In genomic region chr20:57625181-57625958, GRCh38 we compare ENCODE assay signal across 19 cellular contexts. TPM values are rescaled to one million over a fixed set of nuclear protein-coding genes. Genes with fewer than 3 reads are reported as not detected.
A peak's percentile ranks its signal among the peaks of the same experiment; 100 is the strongest.
DNase-seq lines count a peak whose midpoint lies in the region; ATAC-seq lines count a peak whose summit lies in the region.
"Had no signal": no experiment of that assay in that cellular context is flagged by ENCODE, and none has a peak within 500 bp of the region (broad histone marks: within the 10 kb centered on the region; RNA-seq: fewer than 3 reads in every experiment).

No MANE protein-coding gene starts in this region.

- H3K27ac ChIP-seq in naive thymus-derived CD4-positive, alpha-beta T cell (ENCODE audit: low read depth, low read length), result no peak overlapping the region

- no peak overlapping the region for H3K4me3 ChIP-seq in naive thymus-derived CD4-positive, alpha-beta T cell (ENCODE audit: low read length)
- H3K4me3 ChIP-seq: HAP-1 had no signal

- H3K4me3 Mint-ChIP-seq in stimulated activated naive CD8-positive, alpha-beta T cell treated with anti-CD3 and anti-CD28 coated beads, Interleukin-15, Interleukin-2, amounts not matched to agents 100 ng/mL and 50 ng/mL, for 24 hours, result no peak overlapping the region
- no peak overlapping the region for H3K4me3 Mint-ChIP-seq in activated CD4-positive, alpha-beta memory T cell treated with anti-CD3 and anti-CD28 coated beads for 36 hours
- peak overlapping the region in 7 of 10 donors; percentile 6 to 91 (median 57) for H3K4me3 Mint-ChIP-seq in naive thymus-derived CD4-positive, alpha-beta T cell
- no peak overlapping the region for H3K4me3 Mint-ChIP-seq in activated T-cell treated with anti-CD3 and anti-CD28 coated beads, Interleukin-2, amount 50 U/mL, for 72 hours

- H3K9me3 Mint-ChIP-seq in stimulated activated naive CD8-positive, alpha-beta T cell treated with anti-CD3 and anti-CD28 coated beads, Interleukin-15, Interleukin-2, amounts not matched to agents 100 ng/mL and 50 ng/mL, for 24 hours, result peaks cover 9% of the 10 kb centered on the region
- peaks cover 15% of the 10 kb centered on the region for H3K9me3 Mint-ChIP-seq in activated CD4-positive, alpha-beta memory T cell treated with anti-CD3 and anti-CD28 coated beads for 36 hours
- peaks cover 3 to 18% (median 12%) of the 10 kb centered on the region in 11 donors for H3K9me3 Mint-ChIP-seq in naive thymus-derived CD4-positive, alpha-beta T cell
- peaks cover 2 to 4% of the 10 kb centered on the region in 2 donors for H3K9me3 Mint-ChIP-seq in activated T-cell treated with anti-CD3 and anti-CD28 coated beads, Interleukin-2, amount 50 U/mL, for 72 hours

- peak overlapping the region; percentile 39 for H3K27ac Mint-ChIP-seq in stimulated activated naive CD8-positive, alpha-beta T cell treated with anti-CD3 and anti-CD28 coated beads, Interleukin-15, Interleukin-2, amounts not matched to agents 100 ng/mL and 50 ng/mL, for 24 hours
- H3K27ac Mint-ChIP-seq in activated CD4-positive, alpha-beta memory T cell treated with anti-CD3 and anti-CD28 coated beads for 36 hours, result peak overlapping the region; percentile 25
- peak overlapping the region in 7 of 9 donors; percentile 8 to 100 (median 55) for H3K27ac Mint-ChIP-seq in naive thymus-derived CD4-positive, alpha-beta T cell
- no peak overlapping the region for H3K27ac Mint-ChIP-seq in activated T-cell treated with anti-CD3 and anti-CD28 coated beads, Interleukin-2, amount 50 U/mL, for 72 hours

- H3K9me3 ChIP-seq in naive thymus-derived CD4-positive, alpha-beta T cell (ENCODE audit: control insufficient read depth in 2 of 3, low read length in 3 of 3), result peaks cover 0 to 11% (median 10%) of the 10 kb centered on the region in 3 experiments
- H3K9me3 ChIP-seq: HAP-1 had no signal

- H3K36me3 ChIP-seq in naive thymus-derived CD4-positive, alpha-beta T cell (ENCODE audit: control insufficient read depth in 2 of 3, insufficient read depth in 3 of 3, low read length in 3 of 3), result peaks cover 0 to 8% (median 0%) of the 10 kb centered on the region in 3 experiments
- H3K36me3 ChIP-seq: HAP-1 had no signal

- H3K27me3 Mint-ChIP-seq in stimulated activated naive CD8-positive, alpha-beta T cell treated with anti-CD3 and anti-CD28 coated beads, Interleukin-15, Interleukin-2, amounts not matched to agents 100 ng/mL and 50 ng/mL, for 24 hours, result no peaks in the 10 kb centered on the region
- H3K27me3 Mint-ChIP-seq in activated CD4-positive, alpha-beta memory T cell treated with anti-CD3 and anti-CD28 coated beads for 36 hours, result peaks cover 2% of the 10 kb centered on the region
- H3K27me3 Mint-ChIP-seq in naive thymus-derived CD4-positive, alpha-beta T cell, result peaks cover 0 to 29% (median 0%) of the 10 kb centered on the region in 5 donors
- no peaks in the 10 kb centered on the region for H3K27me3 Mint-ChIP-seq in activated T-cell treated with anti-CD3 and anti-CD28 coated beads, Interleukin-2, amount 50 U/mL, for 72 hours (ENCODE audit: low read depth)

- peaks cover 10% of the 10 kb centered on the region for H3K36me3 Mint-ChIP-seq in stimulated activated naive CD8-positive, alpha-beta T cell treated with anti-CD3 and anti-CD28 coated beads, Interleukin-15, Interleukin-2, amounts not matched to agents 100 ng/mL and 50 ng/mL, for 24 hours (ENCODE audit: low read depth)
- peaks cover 13% of the 10 kb centered on the region for H3K36me3 Mint-ChIP-seq in activated CD4-positive, alpha-beta memory T cell treated with anti-CD3 and anti-CD28 coated beads for 36 hours
- H3K36me3 Mint-ChIP-seq in naive thymus-derived CD4-positive, alpha-beta T cell, result peaks cover 6 to 34% (median 30%) of the 10 kb centered on the region in 5 donors
- H3K36me3 Mint-ChIP-seq in activated T-cell treated with anti-CD3 and anti-CD28 coated beads, Interleukin-2, amount 50 U/mL, for 72 hours (ENCODE audit: insufficient read depth in 2 of 2), result peaks cover 8 to 12% of the 10 kb centered on the region in 2 donors

- POLR2A ChIA-PET in activated CD4-positive, alpha-beta memory T cell treated with anti-CD3 and anti-CD28 coated beads for 36 hours (lab: Charles Lee), result no interaction called here
- POLR2A ChIA-PET in naive thymus-derived CD4-positive, alpha-beta T cell (lab: Charles Lee), result interaction anchor here (0.7 to 1.6 kb wide), 2 partner anchors 10 to 1200 kb away, joined by 3 to 4 read pairs; no protein-coding TSS in a partner anchor

- CTCF ChIA-PET in activated CD4-positive, alpha-beta memory T cell treated with anti-CD3 and anti-CD28 coated beads for 36 hours (lab: Charles Lee), result interaction anchor here (0.6 to 1.4 kb wide), 2 partner anchors 12 to 28 kb away, joined by 3 read pairs; no protein-coding TSS in a partner anchor
- CTCF ChIA-PET in naive thymus-derived CD4-positive, alpha-beta T cell (lab: Charles Lee), result no interaction called here

- H3K4me1 ChIP-seq in naive thymus-derived CD4-positive, alpha-beta T cell (ENCODE audit: control insufficient read depth in 2 of 2, insufficient read depth in 2 of 2, low read length in 2 of 2), result peaks cover 53 to 71% of the 10 kb centered on the region in 2 donors
- H3K4me1 ChIP-seq: HAP-1 had no signal

- ATAC-seq in stimulated activated naive CD8-positive, alpha-beta T cell treated with anti-CD3 and anti-CD28 coated beads, Interleukin-15, Interleukin-2, amounts not matched to agents 100 U/mL and 50 U/mL, for 24 hours, result no peak
- no peak for ATAC-seq in naive thymus-derived CD4-positive, alpha-beta T cell
- ATAC-seq in HG03432 (IDR thresholded peaks at IDR 0.05; ENCODE audit: unreplicated experiment), result no peak
- no peak for ATAC-seq in activated T-cell treated with anti-CD3 and anti-CD28 coated beads, Interleukin-2, amount 50 U/mL, for 72 hours (replicated peaks in 1 of 2)
- ATAC-seq: Panc1 had no signal

- DNase-seq in stimulated activated naive CD8-positive, alpha-beta T cell treated with anti-CD3 and anti-CD28 coated beads, Interleukin-15, Interleukin-2, amounts not matched to agents 100 U/mL and 50 U/mL, for 24 hours, result no peak
- DNase-seq in activated CD4-positive, alpha-beta memory T cell treated with anti-CD3 and anti-CD28 coated beads for 36 hours, result no peak
- DNase-seq in naive thymus-derived CD4-positive, alpha-beta T cell, result no peak
- DNase-seq in activated T-cell treated with anti-CD3 and anti-CD28 coated beads, Interleukin-2, amount 50 U/mL, for 72 hours, result no peak
- no peak for DNase-seq in NCI-H82 (lab: John Stamatoyannopoulos, UW)
- DNase-seq: IMR-90, Kasumi-1, NCI-H1105 treated with DMSO at 0.1 percent for 48 hours, NCI-H187 treated with DMSO at 0.1 percent for 48 hours, NCI-H2171, NCI-H774, Right ventricle myocardium superior had no signal

- peaks cover 62% of the 10 kb centered on the region for H3K4me1 Mint-ChIP-seq in stimulated activated naive CD8-positive, alpha-beta T cell treated with anti-CD3 and anti-CD28 coated beads, Interleukin-15, Interleukin-2, amounts not matched to agents 100 ng/mL and 50 ng/mL, for 24 hours (ENCODE audit: low read depth)
- peaks cover 61% of the 10 kb centered on the region for H3K4me1 Mint-ChIP-seq in activated CD4-positive, alpha-beta memory T cell treated with anti-CD3 and anti-CD28 coated beads for 36 hours (ENCODE audit: low read depth)
- peaks cover 38 to 94% (median 75%) of the 10 kb centered on the region in 7 donors for H3K4me1 Mint-ChIP-seq in naive thymus-derived CD4-positive, alpha-beta T cell
- H3K4me1 Mint-ChIP-seq in activated T-cell treated with anti-CD3 and anti-CD28 coated beads, Interleukin-2, amount 50 U/mL, for 72 hours (ENCODE audit: low read depth), result peaks cover 71% of the 10 kb centered on the region

- intact Hi-C loops in activated CD4-positive, alpha-beta memory T cell treated with anti-CD3 and anti-CD28 coated beads for 36 hours (cut with micrococcal nuclease), result loop anchor here (10.0 kb wide), 1 partner anchor 1029 kb away; the partner anchor contains the start of gene STX16
- intact Hi-C loops in naive thymus-derived CD4-positive, alpha-beta T cell (cut with micrococcal nuclease), result loop anchor here (5.0 to 10.0 kb wide), 4 partner anchors 682 to 1269 kb away; partner anchors contain the start of genes RAB22A (in 1 of the 2), STX16 (in 1 of the 2) and VAPB (in 1 of the 2)

- no peaks in the 10 kb centered on the region for H3K27me3 ChIP-seq in naive thymus-derived CD4-positive, alpha-beta T cell (ENCODE audit: control insufficient read depth in 2 of 2, insufficient read depth in 2 of 2, low read length in 2 of 2)

RNA-seq across cellular contexts. Expression of gene ZBP1, which starts 5.1 kb away (rescaled TPM):
- total RNA-seq in activated CD4-positive, alpha-beta memory T cell treated with anti-CD3 and anti-CD28 coated beads for 36 hours, result 1 to 10 TPM in 1 of 2 experiments, under 1 TPM in 1; 0.73 to 1.1 TPM
- total RNA-seq in naive thymus-derived CD4-positive, alpha-beta T cell, result 10 to 100 TPM in 4 of 5 experiments, 1 to 10 TPM in 1; 9.4 to 27.9 (median 14.2) TPM
- polyA plus RNA-seq in naive thymus-derived CD4-positive, alpha-beta T cell, result 1 to 10 TPM; 5.9 to 7.2 TPM
- 1 to 10 TPM in 1 of 2 donors, under 1 TPM in 1; 0.70 to 1.6 TPM for total RNA-seq in activated T-cell treated with anti-CD3 and anti-CD28 coated beads, Interleukin-2, amount 50 U/mL, for 72 hours
- total RNA-seq: IMR-90, NCI-H460, Right ventricle myocardium superior had no signal
- polyA plus RNA-seq: AG04450, BJ, IMR-90 had no signal

Comparison
In these comparisons a context has a peak if more than half of its experiments do, and no peak if none do; other contexts are left out.
1. H3K4me3 Mint-ChIP-seq: peak in naive thymus-derived CD4-positive, alpha-beta T cell (7 of 10); none in stimulated activated naive CD8-positive, alpha-beta T cell treated with anti-CD3 and anti-CD28 coated beads, Interleukin-15, Interleukin-2, amounts not matched to agents 100 ng/mL and 50 ng/mL, for 24 hours (single experiment), activated CD4-positive, alpha-beta memory T cell treated with anti-CD3 and anti-CD28 coated beads for 36 hours (single experiment) and activated T-cell treated with anti-CD3 and anti-CD28 coated beads, Interleukin-2, amount 50 U/mL, for 72 hours (0 of 2).
2. RNA of gene ZBP1, which starts 5.1 kb away (total RNA-seq): 9.4 to 27.9 TPM in naive thymus-derived CD4-positive, alpha-beta T cell; 0.70 to 1.6 TPM in activated T-cell treated with anti-CD3 and anti-CD28 coated beads, Interleukin-2, amount 50 U/mL, for 72 hours and 0.73 to 1.1 TPM in activated CD4-positive, alpha-beta memory T cell treated with anti-CD3 and anti-CD28 coated beads for 36 hours; every median in the first group is over 4 times any median in the second.